In genomic region chr6:115668781-115669180, GRCh38 we compare ENCODE assay signal across 19 cellular contexts.
"Had no signal": no experiment of that assay in that cellular context is flagged by ENCODE, and none has a peak within 500 bp of the region (broad histone marks: within the 10 kb centered on the region; RNA-seq: fewer than 3 reads in every experiment).

No MANE protein-coding gene starts in this region.

- H3K27ac ChIP-seq: SJSA1, SK-N-MC had no signal

- H3K27me3 ChIP-seq: MG63 had no signal

- FAIRE-seq: RCC 7860 had no signal

- H3K4me3 ChIP-seq: MG63, SJSA1, SK-N-MC had no signal

- H3K36me3 ChIP-seq: MG63, SJSA1 had no signal

- H3K4me1 ChIP-seq: SJSA1 had no signal

- H3K9me3 ChIP-seq: MG63, SJSA1 had no signal

- DNase-seq: IMR-90, Karpas-422, KG1, MG63, NCI-H1092, NCI-H1105 treated with DMSO at 0.1 percent for 48 hours, NCI-H1417 treated with DMSO at 0.1 percent for 48 hours, NCI-H187 treated with DMSO at 0.1 percent for 48 hours, NCI-H2029 treated with DMSO at 0.1 percent for 48 hours, NCI-H226, NCI-H510A, NCI-H524 treated with DMSO at 0.1 percent for 48 hours, NCI-H774, Right ventricle myocardium superior, RPMI8226, SIG-M5 had no signal
